8 cellular contexts compared by ENCODE assay signal in genomic region chr17:27294689-27295630, GRCh38. TPM values are rescaled to one million over a fixed set of nuclear protein-coding genes. Genes with fewer than 3 reads are reported as not detected.
DNase-seq lines count a peak whose midpoint lies in the region; ATAC-seq and TF ChIP-seq lines count a peak whose summit lies in the region.

No MANE protein-coding gene starts in this region.

- DNase-seq in GM03348 (ENCODE audit: low spot score) (peak; percentile 75), RPMI8226 (peak; percentile 81), heart left ventricle (peak in 4 of 5 donors; percentile 60 to 76 (median 68)), pons (ENCODE audit: low spot score) (peak; percentile 84), posterior vena cava (ENCODE audit: low spot score) (no peak)
- peak; percentile 20 for DNase-seq in activated naive CD8-positive, alpha-beta T cell treated with anti-CD3 and anti-CD28 coated beads, Interleukin-2, amount 50 U/mL, for 24 hours

- peaks cover 56% of the 10 kb centered on the region for H3K4me1 Mint-ChIP-seq in activated naive CD8-positive, alpha-beta T cell treated with anti-CD3 and anti-CD28 coated beads, Interleukin-2, amount 50 U/mL, for 24 hours

- peak overlapping the region; percentile 97 for H3K4me3 Mint-ChIP-seq in activated naive CD8-positive, alpha-beta T cell treated with anti-CD3 and anti-CD28 coated beads, Interleukin-2, amount 50 U/mL, for 24 hours

- TF ChIP-seq POLR2A in heart left ventricle (IDR thresholded peaks at IDR 0.05) = peak in 1 of 2 donors; percentile 71

- intact Hi-C loops in heart left ventricle (cut with DNase I) (loop anchor here (1.0 to 10.0 kb wide), 10 partner anchors 28 to 50 kb away; no protein-coding TSS in a partner anchor), posterior vena cava (cut with DNase I) (loop anchor here (2.0 to 5.0 kb wide), 2 partner anchors 38 to 48 kb away; no protein-coding TSS in a partner anchor)

- H3K9me3 Mint-ChIP-seq in activated naive CD8-positive, alpha-beta T cell treated with anti-CD3 and anti-CD28 coated beads, Interleukin-2, amount 50 U/mL, for 24 hours = no peaks in the 10 kb centered on the region

- H3K27me3 ChIP-seq in KMS-11 (ENCODE audit: insufficient read depth, low read depth) = no peaks in the 10 kb centered on the region
- peaks cover 0 to 4% (median 0%) of the 10 kb centered on the region in 9 donors for H3K27me3 ChIP-seq in heart left ventricle

- H3K4me1 ChIP-seq in KMS-11 (ENCODE audit: low read depth, poor library complexity, severe bottlenecking) (peaks cover 19% of the 10 kb centered on the region), heart left ventricle (peaks cover 11 to 53% (median 40%) of the 10 kb centered on the region in 12 donors)

- H3K27ac Mint-ChIP-seq in activated naive CD8-positive, alpha-beta T cell treated with anti-CD3 and anti-CD28 coated beads, Interleukin-2, amount 50 U/mL, for 24 hours = peak overlapping the region; percentile 98

- ATAC-seq in GM21825 (IDR thresholded peaks at IDR 0.05; ENCODE audit: unreplicated experiment) = peak; percentile 38
- peak; percentile 46 for ATAC-seq in activated naive CD8-positive, alpha-beta T cell treated with anti-CD3 and anti-CD28 coated beads, Interleukin-2, amount 50 U/mL, for 24 hours
- ATAC-seq in heart left ventricle = peak; percentile 59 to 77 (median 75)

- peak overlapping the region; percentile 97 for H2AFZ ChIP-seq in KMS-11 (ENCODE audit: low read depth)

- H4K20me1 ChIP-seq in KMS-11 (ENCODE audit: insufficient read depth) = no peaks in the 10 kb centered on the region

- 0 to 1% (median 1%) methylated on average over 19 to 21 of the region's 21 CpGs for WGBS in heart left ventricle, 4 donors

- H3K4me3 ChIP-seq in KMS-11 (IDR thresholded peaks at IDR 0.05; ENCODE audit: insufficient read depth, low read depth, low read length) (peak overlapping the region; percentile 65), heart left ventricle (peak overlapping the region; percentile 72 to 99 (median 80))

- peaks cover 50% of the 10 kb centered on the region for H3K79me2 ChIP-seq in KMS-11 (ENCODE audit: insufficient read depth, low read depth)

- H3K36me3 Mint-ChIP-seq in activated naive CD8-positive, alpha-beta T cell treated with anti-CD3 and anti-CD28 coated beads, Interleukin-2, amount 50 U/mL, for 24 hours (ENCODE audit: low read depth) = peaks cover 2% of the 10 kb centered on the region

- H3K36me3 ChIP-seq in KMS-11 (ENCODE audit: insufficient read depth) (no peaks in the 10 kb centered on the region), heart left ventricle (peaks cover 0 to 6% (median 0%) of the 10 kb centered on the region in 9 donors)

- H3K4me2 ChIP-seq in KMS-11 = peak overlapping the region; percentile 58

- H3K9me3 ChIP-seq in heart left ventricle = no peaks in the 10 kb centered on the region

- TF ChIP-seq CTCF in KMS-11 (conservative IDR thresholded peaks at IDR 0.05; ENCODE audit: low read depth, low read length) (no peak), heart left ventricle (IDR thresholded peaks at IDR 0.05) (no peak)

- H3K9ac ChIP-seq in KMS-11 = peak overlapping the region; percentile 86

- H3K27ac ChIP-seq in KMS-11 = peak overlapping the region; percentile 92
- H3K27ac ChIP-seq in heart left ventricle = peak overlapping the region; percentile 98 to 100 (median 99)

- H3K27me3 Mint-ChIP-seq in activated naive CD8-positive, alpha-beta T cell treated with anti-CD3 and anti-CD28 coated beads, Interleukin-2, amount 50 U/mL, for 24 hours = no peaks in the 10 kb centered on the region

RNA-seq across cellular contexts. Expression of gene WSB1, which starts 1.0 kb away (rescaled TPM):
- total RNA-seq in heart left ventricle = 100 to 1,000 TPM in 1 of 9 donors, 10 to 100 TPM in 8; 22.3 to 119 (median 53.4) TPM
- 10 to 100 TPM; 62.3 to 92.1 TPM for polyA plus RNA-seq in heart left ventricle
- 100 to 1,000 TPM; 206 to 227 TPM for total RNA-seq in posterior vena cava
